1 cellular context compared by ENCODE assay signal in the genomic region with DNA sequence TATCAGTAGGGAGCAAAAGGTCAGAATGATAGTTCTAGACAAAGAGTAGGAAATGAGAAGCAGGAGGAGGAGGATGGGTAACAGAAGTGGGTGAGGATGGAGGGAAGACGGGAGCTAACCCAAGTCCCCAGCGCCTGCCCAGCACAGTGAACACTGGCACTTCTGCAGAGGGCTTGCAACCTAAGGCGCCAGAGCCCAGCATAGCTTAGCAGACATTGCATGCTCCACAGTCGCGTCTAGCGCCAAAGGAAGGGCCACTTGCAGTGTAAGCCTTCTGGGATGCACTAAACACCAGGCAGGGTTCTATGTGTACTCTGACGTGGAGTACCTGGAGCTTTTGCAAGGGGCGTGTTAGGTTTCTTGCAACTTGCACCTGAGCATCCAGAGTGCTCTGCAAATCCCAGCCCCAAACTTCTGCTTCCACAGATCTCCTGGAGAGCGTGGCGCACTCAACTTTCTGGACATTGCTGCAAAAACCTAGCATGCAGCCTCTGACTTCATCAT.
TF ChIP-seq lines count a peak whose summit lies in the region.

No MANE protein-coding gene starts in this region.

TF ChIP-seq in endothelial cell of umbilical vein, 7 proteins besides CTCF, POLR2A, EP300 and RAD21 (continued from another document):
- TF ChIP-seq, protein P1, sequence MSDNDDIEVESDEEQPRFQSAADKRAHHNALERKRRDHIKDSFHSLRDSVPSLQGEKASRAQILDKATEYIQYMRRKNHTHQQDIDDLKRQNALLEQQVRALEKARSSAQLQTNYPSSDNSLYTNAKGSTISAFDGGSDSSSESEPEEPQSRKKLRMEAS (IDR thresholded peaks at IDR 0.05; ENCODE audit: insufficient read depth, insufficient read length) = no peak
